ENCODE assay signal across 8 cellular contexts in genomic region chr15:58546635-58547627, GRCh38.
A peak's percentile ranks its signal among the peaks of the same experiment; 100 is the strongest.
DNase-seq lines count a peak whose midpoint lies in the region; ATAC-seq, FAIRE-seq and TF ChIP-seq lines count a peak whose summit lies in the region.

No MANE protein-coding gene starts in this region.

- 76% methylated on average over 13 of the region's 13 CpGs for WGBS in prostate gland

- no peaks in the 10 kb centered on the region for H3K36me3 Mint-ChIP-seq in activated CD4-positive, alpha-beta T cell treated with anti-CD3 and anti-CD28 coated beads for 36 hours (ENCODE audit: low read depth)

- intact Hi-C loops in activated CD4-positive, alpha-beta T cell treated with anti-CD3 and anti-CD28 coated beads for 36 hours (cut with DNase I, micrococcal nuclease): no loop called here
- intact Hi-C loops in kidney (cut with DNase I): no loop called here
- intact Hi-C loops in tibial artery (cut with DNase I; ENCODE audit: low total_unique reads): no loop called here
- intact Hi-C loops in prostate gland (cut with DNase I): no loop called here

- peak overlapping the region; percentile 40 for H3K27ac Mint-ChIP-seq in activated CD4-positive, alpha-beta T cell treated with anti-CD3 and anti-CD28 coated beads for 36 hours

- no peak for TF ChIP-seq POLR2A in prostate gland (IDR thresholded peaks at IDR 0.05)

- peaks cover 35% of the 10 kb centered on the region for H3K4me1 ChIP-seq in adipocyte (ENCODE audit: control insufficient read depth, insufficient read depth, low read length)
- H3K4me1 ChIP-seq in kidney (ENCODE audit: control insufficient read depth in 1 of 2, insufficient read depth in 1 of 2, low read depth in 1 of 2, low read length in 2 of 2): peaks cover 8 to 14% of the 10 kb centered on the region in 2 donors
- H3K4me1 ChIP-seq in tibial artery: peaks cover 0 to 19% (median 9%) of the 10 kb centered on the region in 4 donors
- no peaks in the 10 kb centered on the region for H3K4me1 ChIP-seq in prostate gland (replicated peaks)

- no peak for DNase-seq in activated CD4-positive, alpha-beta T cell treated with anti-CD3 and anti-CD28 coated beads for 36 hours
- DNase-seq in activated CD4-positive, alpha-beta T cell treated with anti-CD3 and anti-CD28 coated beads, Interleukin-2, amount 50 U/mL, for 1 hour: no peak
- peak; percentile 78 for DNase-seq in adipocyte (ENCODE audit: low read depth)
- DNase-seq in kidney: peak; percentile 84
- DNase-seq in tibial artery: peak; percentile 49 to 77
- DNase-seq in prostate gland (ENCODE audit: low spot score): no peak
- no peak for DNase-seq in epidermal melanocyte (ENCODE audit: insufficient read length, low spot score)
- no peak for DNase-seq in COLO668 (lab: John Stamatoyannopoulos, UW; ENCODE audit: unreplicated experiment)

- no peak overlapping the region for H3K4me3 Mint-ChIP-seq in activated CD4-positive, alpha-beta T cell treated with anti-CD3 and anti-CD28 coated beads for 36 hours

- no peaks in the 10 kb centered on the region for H3K9me3 Mint-ChIP-seq in activated CD4-positive, alpha-beta T cell treated with anti-CD3 and anti-CD28 coated beads for 36 hours (ENCODE audit: low read depth)

- H3K36me3 ChIP-seq in adipocyte (ENCODE audit: control insufficient read depth, insufficient read depth, low read length, severe bottlenecking) (no peaks in the 10 kb centered on the region), kidney (ENCODE audit: control insufficient read depth in 1 of 2, insufficient read depth in 2 of 2, low read length in 2 of 2) (no peaks in the 10 kb centered on the region), tibial artery (no peaks in the 10 kb centered on the region), prostate gland (no peaks in the 10 kb centered on the region)

- no peak for FAIRE-seq in kidney (lab: Jason Lieb, UNC)

- no peak for TF ChIP-seq CTCF in kidney (IDR thresholded peaks at IDR 0.05; ENCODE audit: borderline replicate concordance, extremely low read depth, insufficient read depth)
- TF ChIP-seq CTCF in tibial artery (IDR thresholded peaks at IDR 0.05): no peak
- no peak for TF ChIP-seq CTCF in prostate gland (IDR thresholded peaks at IDR 0.05)

- H3K27ac ChIP-seq in kidney (ENCODE audit: low read depth in 2 of 2, low read length in 2 of 2) (peak overlapping the region; percentile 35 to 71), tibial artery (no peak overlapping the region), prostate gland (no peak overlapping the region)

- H3K27me3 Mint-ChIP-seq in activated CD4-positive, alpha-beta T cell treated with anti-CD3 and anti-CD28 coated beads for 36 hours: no peaks in the 10 kb centered on the region

- no peak for ATAC-seq in activated CD4-positive, alpha-beta T cell treated with anti-CD3 and anti-CD28 coated beads for 36 hours

- H3K4me3 ChIP-seq in adipocyte (ENCODE audit: low read length) (no peak overlapping the region), kidney (ENCODE audit: low read length in 2 of 2) (no peak overlapping the region), tibial artery (no peak overlapping the region), prostate gland (no peak overlapping the region)

- no peaks in the 10 kb centered on the region for H3K27me3 ChIP-seq in adipocyte (replicated peaks; ENCODE audit: control insufficient read depth, insufficient read depth, low read length)
- no peaks in the 10 kb centered on the region for H3K27me3 ChIP-seq in tibial artery
- H3K27me3 ChIP-seq in prostate gland (replicated peaks; ENCODE audit: insufficient read depth): no peaks in the 10 kb centered on the region

- peaks cover 23% of the 10 kb centered on the region for H3K4me1 Mint-ChIP-seq in activated CD4-positive, alpha-beta T cell treated with anti-CD3 and anti-CD28 coated beads for 36 hours

- H3K9me3 ChIP-seq in adipocyte (ENCODE audit: control insufficient read depth, low read length): no peaks in the 10 kb centered on the region
- no peaks in the 10 kb centered on the region for H3K9me3 ChIP-seq in kidney (ENCODE audit: control insufficient read depth in 1 of 2, low read length in 2 of 2)
- H3K9me3 ChIP-seq in tibial artery: no peaks in the 10 kb centered on the region
- no peaks in the 10 kb centered on the region for H3K9me3 ChIP-seq in prostate gland

- POLR2A ChIA-PET in activated CD4-positive, alpha-beta T cell treated with anti-CD3 and anti-CD28 coated beads for 36 hours (lab: Charles Lee): interaction anchor here (0.6 to 0.7 kb wide), 3 partner anchors 118 to 1384 kb away, joined by 3 to 5 read pairs (median 4); no protein-coding TSS in a partner anchor

- peak overlapping the region; percentile 52 for H3K9ac ChIP-seq in adipocyte (ENCODE audit: low read length)
- no peak overlapping the region for H3K9ac ChIP-seq in kidney (ENCODE audit: low read length in 2 of 2)

- CTCF ChIA-PET in activated CD4-positive, alpha-beta T cell treated with anti-CD3 and anti-CD28 coated beads for 36 hours (lab: Charles Lee): interaction anchor here (0.6 to 0.7 kb wide), 3 partner anchors 27 to 47 kb away, joined by 3 read pairs; no protein-coding TSS in a partner anchor

Comparison
In these comparisons a context has a peak if more than half of its experiments do, and no peak if none do; other contexts are left out.
1. DNase-seq: peak in adipocyte (single experiment), kidney (single experiment) and tibial artery (2 of 2); none in activated CD4-positive, alpha-beta T cell treated with anti-CD3 and anti-CD28 coated beads for 36 hours (single experiment), activated CD4-positive, alpha-beta T cell treated with anti-CD3 and anti-CD28 coated beads, Interleukin-2, amount 50 U/mL, for 1 hour (single experiment), prostate gland (single experiment), epidermal melanocyte (single experiment) and COLO668 (single experiment).
2. H3K27ac ChIP-seq: peak in kidney (2 of 2); none in tibial artery (0 of 2) and prostate gland (0 of 2).